18 cellular contexts compared by ENCODE assay signal in the genomic region with DNA sequence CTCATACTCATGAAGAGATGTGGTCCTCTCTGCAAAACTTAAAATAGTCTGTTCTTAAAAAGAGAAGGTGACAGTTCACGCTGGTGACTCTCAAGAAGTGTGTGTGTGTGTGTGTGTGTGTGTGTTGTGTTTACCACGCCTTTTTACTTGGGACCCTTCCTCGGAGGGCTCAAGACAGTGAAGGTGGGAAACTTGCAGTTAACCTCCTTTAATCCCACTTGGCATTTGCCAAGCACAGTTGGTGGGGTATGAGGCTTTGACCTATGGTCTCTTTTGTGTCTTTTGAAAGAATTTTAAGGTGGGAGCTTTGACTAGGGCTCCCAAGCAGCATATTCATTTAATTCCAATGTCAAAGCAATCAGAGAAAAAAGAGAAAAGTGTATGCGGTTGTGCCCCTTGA.
DNase-seq lines count a peak whose midpoint lies in the region; ATAC-seq and TF ChIP-seq lines count a peak whose summit lies in the region.
"Had no signal": no experiment of that assay in that cellular context is flagged by ENCODE, and none has a peak within 500 bp of the region (broad histone marks: within the 10 kb centered on the region; RNA-seq: fewer than 3 reads in every experiment).

No MANE protein-coding gene starts in this region.

- CTCF ChIA-PET in T-cell (lab: Charles Lee), result no interaction called here

- no peaks in the 10 kb centered on the region for H3K27me3 Mint-ChIP-seq in T-cell
- H3K27me3 Mint-ChIP-seq: B cell had no signal

- H3K79me2 ChIP-seq in smooth muscle cell (ENCODE audit: low read depth) (no peaks in the 10 kb centered on the region), Karpas-422 (ENCODE audit: low read length) (no peaks in the 10 kb centered on the region)

- intact Hi-C loops in mucosa of descending colon (cut with DNase I, micrococcal nuclease), result no loop called here

- peaks cover 0 to 18% (median 18%) of the 10 kb centered on the region in 3 donors for H3K9me3 Mint-ChIP-seq in T-cell

- H4K20me1 ChIP-seq in smooth muscle cell (ENCODE audit: low read depth), result no peaks in the 10 kb centered on the region
- no peaks in the 10 kb centered on the region for H4K20me1 ChIP-seq in Karpas-422 (ENCODE audit: insufficient read depth, low read depth, low read length)

- H3K36me3 Mint-ChIP-seq in T-cell, result no peaks in the 10 kb centered on the region

- ATAC-seq in T-cell (replicated peaks in 1 of 4) (no peak), HG03432 (IDR thresholded peaks at IDR 0.05; ENCODE audit: unreplicated experiment) (no peak), mucosa of descending colon (no peak)

- no peak overlapping the region for H3K27ac Mint-ChIP-seq in T-cell
- H3K27ac Mint-ChIP-seq: B cell had no signal

- WGBS in smooth muscle cell (ENCODE audit: low lambda C conversion rate), result 63% methylated on average over 4 of the region's 4 CpGs

- H2AFZ ChIP-seq in smooth muscle cell (ENCODE audit: low read depth), result peak overlapping the region; percentile 68
- H2AFZ ChIP-seq in Karpas-422 (ENCODE audit: low read length), result no peak overlapping the region

- H3K4me1 ChIP-seq in ES-I3 (ENCODE audit: insufficient read depth, low read length), result peaks cover 3% of the 10 kb centered on the region; the same call in 1 of the 2 replicates
- no peaks in the 10 kb centered on the region for H3K4me1 ChIP-seq in adipocyte (ENCODE audit: control insufficient read depth, insufficient read depth, low read length)
- peaks cover 2% of the 10 kb centered on the region; the same call in 1 of the 2 replicates for H3K4me1 ChIP-seq in iPS-20b (ENCODE audit: insufficient read depth, low read length)
- no peaks in the 10 kb centered on the region for H3K4me1 ChIP-seq in smooth muscle cell (ENCODE audit: low read depth)
- H3K4me1 ChIP-seq in Karpas-422 (ENCODE audit: low read length), result no peaks in the 10 kb centered on the region
- H3K4me1 ChIP-seq in mucosa of descending colon (ENCODE audit: low read depth), result no peaks in the 10 kb centered on the region

- H3K4me3 ChIP-seq in adipocyte (ENCODE audit: low read length), result peak overlapping the region; percentile 17
- H3K4me3 ChIP-seq in iPS-20b (ENCODE audit: low read length), result peak overlapping the region; percentile 54; the same call in 1 of the 2 replicates
- no peak overlapping the region for H3K4me3 ChIP-seq in smooth muscle cell
- no peak overlapping the region for H3K4me3 ChIP-seq in Karpas-422 (ENCODE audit: low read length)
- no peak overlapping the region for H3K4me3 ChIP-seq in mucosa of descending colon

- H3K4me2 ChIP-seq in smooth muscle cell (peak overlapping the region; percentile 84), Karpas-422 (ENCODE audit: low read depth, low read length, poor library complexity, severe bottlenecking) (no peak overlapping the region)
- H3K4me2 ChIP-seq: KMS-11 had no signal

- H3K27ac ChIP-seq in iPS-20b (ENCODE audit: low read length) (no peak overlapping the region), smooth muscle cell (ENCODE audit: low read depth) (no peak overlapping the region), Karpas-422 (ENCODE audit: low read length) (no peak overlapping the region)
- H3K27ac ChIP-seq: KMS-11 had no signal

- no peaks in the 10 kb centered on the region for H3F3A ChIP-seq in smooth muscle cell (ENCODE audit: low read depth)

- H3K9me3 ChIP-seq in ES-I3 (ENCODE audit: control insufficient read depth, insufficient read depth, low read length) (no peaks in the 10 kb centered on the region), adipocyte (ENCODE audit: control insufficient read depth, low read length) (no peaks in the 10 kb centered on the region), iPS-20b (ENCODE audit: insufficient read depth, low read depth, low read length) (no peaks in the 10 kb centered on the region), smooth muscle cell (replicated peaks; ENCODE audit: low read depth) (no peaks in the 10 kb centered on the region), Karpas-422 (ENCODE audit: low read length) (peaks cover 8% of the 10 kb centered on the region), mucosa of descending colon (no peaks in the 10 kb centered on the region)

- no peaks in the 10 kb centered on the region for H3K4me1 Mint-ChIP-seq in T-cell
- H3K4me1 Mint-ChIP-seq: B cell had no signal

- POLR2A ChIA-PET in T-cell (lab: Charles Lee), result no interaction called here

- H3K9ac ChIP-seq in ES-I3 (ENCODE audit: low read depth, low read length), result 0 out of 2 replicates have a peak overlapping the region, but pooled peaks have one; percentile 47
- no peak overlapping the region for H3K9ac ChIP-seq in adipocyte (ENCODE audit: low read length)
- H3K9ac ChIP-seq in iPS-20b (ENCODE audit: low read depth, low read length), result no peak overlapping the region
- no peak overlapping the region for H3K9ac ChIP-seq in smooth muscle cell (ENCODE audit: low read depth)
- H3K9ac ChIP-seq in Karpas-422 (ENCODE audit: low read length), result no peak overlapping the region
- H3K9ac ChIP-seq: KMS-11 had no signal

- H3K27me3 ChIP-seq in adipocyte (replicated peaks; ENCODE audit: control insufficient read depth, insufficient read depth, low read length), result peaks cover 5% of the 10 kb centered on the region
- peaks cover 10% of the 10 kb centered on the region; the same call in 1 of the 2 replicates for H3K27me3 ChIP-seq in iPS-20b (ENCODE audit: insufficient read depth, low read length)
- H3K27me3 ChIP-seq in smooth muscle cell (ENCODE audit: low read depth), result peaks cover 22% of the 10 kb centered on the region
- no peaks in the 10 kb centered on the region for H3K27me3 ChIP-seq in Karpas-422 (ENCODE audit: low read length)

- H3K36me3 ChIP-seq in ES-I3 (ENCODE audit: insufficient read depth, low read length) (no peaks in the 10 kb centered on the region), adipocyte (ENCODE audit: control insufficient read depth, insufficient read depth, low read length, severe bottlenecking) (no peaks in the 10 kb centered on the region), iPS-20b (ENCODE audit: insufficient read depth, low read depth, low read length) (no peaks in the 10 kb centered on the region), smooth muscle cell (ENCODE audit: low read depth) (no peaks in the 10 kb centered on the region), Karpas-422 (ENCODE audit: insufficient read depth, low read length) (no peaks in the 10 kb centered on the region), mucosa of descending colon (ENCODE audit: low read depth) (no peaks in the 10 kb centered on the region)

- H3K4me3 Mint-ChIP-seq in T-cell, result no peak overlapping the region
- H3K4me3 Mint-ChIP-seq: B cell had no signal

- DNase-seq in adipocyte (ENCODE audit: low read depth) (no peak), smooth muscle cell (lab: John Stamatoyannopoulos, UW; ENCODE audit: unreplicated experiment) (no peak), Karpas-422 (no peak), T-cell (no peak), mucosa of descending colon (no peak)
- DNase-seq: 8988T, GF-D8, GOT3, NCI-H1417, NCI-H187 treated with DMSO at 0.1 percent for 48 hours, NCI-H226, OCI-M1, Right ventricle myocardium superior had no signal

- TF ChIP-seq CTCF in smooth muscle cell (IDR thresholded peaks at IDR 0.05; ENCODE audit: borderline replicate concordance, insufficient read depth, poor library complexity, severe bottlenecking) (no peak), mucosa of descending colon (IDR thresholded peaks at IDR 0.05) (no peak)

- H3K9me2 ChIP-seq in Karpas-422 (replicated peaks; ENCODE audit: insufficient read depth, low read length), result no peaks in the 10 kb centered on the region

Comparison
In these comparisons a context has a peak if more than half of its experiments do, and no peak if none do; other contexts are left out.
1. H3K4me3 ChIP-seq: peak in adipocyte (single experiment) and iPS-20b (single experiment); none in smooth muscle cell (single experiment), Karpas-422 (single experiment) and mucosa of descending colon (single experiment).